ENCODE assay signal across 1 cellular context in the genomic region with DNA sequence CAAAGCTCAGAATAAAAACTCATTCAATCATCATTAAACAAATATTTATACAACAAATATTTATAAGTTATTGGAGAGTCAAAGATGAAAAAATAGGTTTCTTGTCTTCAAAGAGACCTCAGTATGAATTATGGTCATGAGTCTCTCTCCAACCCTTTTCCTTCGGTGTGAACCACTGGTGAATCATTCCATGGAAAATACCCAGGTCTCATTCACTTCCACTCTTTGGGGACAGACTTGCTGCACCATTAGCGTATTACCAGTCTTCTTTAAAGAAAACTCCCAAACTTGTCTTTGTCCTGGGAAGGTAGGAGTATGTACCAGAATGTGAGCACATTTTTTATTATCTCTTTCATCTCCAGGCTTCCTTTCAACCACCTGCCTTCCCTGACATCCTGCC.
TF ChIP-seq lines count a peak whose summit lies in the region.

No MANE protein-coding gene starts in this region.

TF ChIP-seq in IMR-90, 13 proteins besides CTCF, POLR2A, EP300 and RAD21 (continued from another document):
- TF ChIP-seq, protein P1, sequence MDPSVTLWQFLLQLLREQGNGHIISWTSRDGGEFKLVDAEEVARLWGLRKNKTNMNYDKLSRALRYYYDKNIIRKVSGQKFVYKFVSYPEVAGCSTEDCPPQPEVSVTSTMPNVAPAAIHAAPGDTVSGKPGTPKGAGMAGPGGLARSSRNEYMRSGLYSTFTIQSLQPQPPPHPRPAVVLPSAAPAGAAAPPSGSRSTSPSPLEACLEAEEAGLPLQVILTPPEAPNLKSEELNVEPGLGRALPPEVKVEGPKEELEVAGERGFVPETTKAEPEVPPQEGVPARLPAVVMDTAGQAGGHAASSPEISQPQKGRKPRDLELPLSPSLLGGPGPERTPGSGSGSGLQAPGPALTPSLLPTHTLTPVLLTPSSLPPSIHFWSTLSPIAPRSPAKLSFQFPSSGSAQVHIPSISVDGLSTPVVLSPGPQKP (IDR thresholded peaks at IDR 0.05; ENCODE audit: borderline replicate concordance, low read depth, low read length): no peak
- TF ChIP-seq NFE2L2 (IDR thresholded peaks at IDR 0.05; ENCODE audit: low read depth, low read length) (no peak), CHD1 (IDR thresholded peaks at IDR 0.05; ENCODE audit: low read depth, low read length) (no peak), RCOR1 (IDR thresholded peaks at IDR 0.05; ENCODE audit: insufficient replicate concordance, low read length) (no peak), BHLHE40 (IDR thresholded peaks at IDR 0.05; ENCODE audit: low read depth, low read length) (no peak), MAZ (IDR thresholded peaks at IDR 0.05; ENCODE audit: borderline replicate concordance, low read depth, low read length) (no peak), SMC3 (IDR thresholded peaks at IDR 0.05; ENCODE audit: low read depth, low read length) (no peak), CEBPB (IDR thresholded peaks at IDR 0.05; ENCODE audit: low read depth, low read length) (no peak), FOS (IDR thresholded peaks at IDR 0.05; ENCODE audit: low read depth, low read length) (no peak), MXI1 (IDR thresholded peaks at IDR 0.05; ENCODE audit: borderline replicate concordance, low read depth, low read length) (no peak)
- TF ChIP-seq, protein P2, sequence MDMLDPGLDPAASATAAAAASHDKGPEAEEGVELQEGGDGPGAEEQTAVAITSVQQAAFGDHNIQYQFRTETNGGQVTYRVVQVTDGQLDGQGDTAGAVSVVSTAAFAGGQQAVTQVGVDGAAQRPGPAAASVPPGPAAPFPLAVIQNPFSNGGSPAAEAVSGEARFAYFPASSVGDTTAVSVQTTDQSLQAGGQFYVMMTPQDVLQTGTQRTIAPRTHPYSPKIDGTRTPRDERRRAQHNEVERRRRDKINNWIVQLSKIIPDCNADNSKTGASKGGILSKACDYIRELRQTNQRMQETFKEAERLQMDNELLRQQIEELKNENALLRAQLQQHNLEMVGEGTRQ (IDR thresholded peaks at IDR 0.05; ENCODE audit: low read depth, low read length): no peak
